Comparison of ENCODE assay signal across 16 cellular contexts in genomic region chr19:38143847-38144246, GRCh38.
DNase-seq lines count a peak whose midpoint lies in the region; ATAC-seq and TF ChIP-seq lines count a peak whose summit lies in the region.
"Had no signal": no experiment of that assay in that cellular context is flagged by ENCODE, and none has a peak within 500 bp of the region (broad histone marks: within the 10 kb centered on the region; RNA-seq: fewer than 3 reads in every experiment).

No MANE protein-coding gene starts in this region.

- no peak overlapping the region for H3K27ac ChIP-seq in AG04450 (ENCODE audit: low read depth, low read length)
- H3K27ac ChIP-seq: epithelial cell of prostate, pancreas had no signal

- ATAC-seq in HG02571 (IDR thresholded peaks at IDR 0.05; ENCODE audit: unreplicated experiment): no peak

- DNase-seq in AG04450 (ENCODE audit: low read depth, low spot score): no peak
- DNase-seq in SK-MEL-5 (ENCODE audit: low read depth, low spot score): peak; percentile 9
- DNase-seq in foreskin fibroblast: no peak
- no peak for DNase-seq in DMS114 treated with DMSO at 0.1 percent for 48 hours (lab: John Stamatoyannopoulos, UW; ENCODE audit: unreplicated experiment)
- DNase-seq in glomerular visceral epithelial cell (ENCODE audit: extremely low spot score): no peak
- no peak for DNase-seq in middle frontal gyrus (ENCODE audit: extremely low spot score, low spot score)
- DNase-seq: C1 segment of cervical spinal cord; GF-D8; NCI-H1105 treated with DMSO at 0.1 percent for 48 hours; NCI-H526 treated with DMSO at 0.1 percent for 48 hours; pancreas; stimulated activated CD4-positive, alpha-beta T cell treated with anti-CD3 and anti-CD28 coated beads, Interleukin-15, amount 100 ng/mL, for 24 hours; SW 1271 had no signal

- POLR2A ChIA-PET in AG04450 (lab: Yijun Ruan, JAX): no interaction called here

- H3K4me3 ChIP-seq in AG04450 (ENCODE audit: low read depth, low read length) (no peak overlapping the region), foreskin fibroblast (ENCODE audit: low read depth in 1 of 2, low read length in 2 of 2) (no peak overlapping the region)
- H3K4me3 ChIP-seq: pancreas had no signal

- no peaks in the 10 kb centered on the region for H3K9me3 ChIP-seq in AG04450 (ENCODE audit: control insufficient read depth, insufficient read depth, low read length)
- H3K9me3 ChIP-seq: pancreas had no signal

- TF ChIP-seq CTCF in AG04450 (IDR thresholded peaks at IDR 0.05; ENCODE audit: low read depth, low read length) (peak; percentile 34; the same call in 1 of the 2 replicates), GM12873 (IDR thresholded peaks at IDR 0.05; ENCODE audit: insufficient read depth, low read depth, low read length, missing control alignments) (peak; percentile 28), foreskin fibroblast (IDR thresholded peaks at IDR 0.05; ENCODE audit: low read depth, low read length) (peak; percentile 23)

- CTCF ChIA-PET in AG04450 (lab: Charles Lee): interaction anchor here (0.6 to 5.0 kb wide), 7 partner anchors 10 to 245 kb away, joined by 3 to 31 read pairs (median 4); no protein-coding TSS in a partner anchor

- H3K27me3 ChIP-seq in AG04450 (ENCODE audit: control insufficient read depth, insufficient read depth, low read length): no peaks in the 10 kb centered on the region
- H3K27me3 ChIP-seq: pancreas had no signal

- in situ Hi-C loops in SK-MEL-5 (cut with HindIII; ENCODE audit: low pct_unique_long_range_greater_than_20kb, low sequenced_read_pairs): no loop called here
